In genomic region chr16:70572050-70572925, GRCh38 we compare ENCODE assay signal across 9 cellular contexts. TPM values are rescaled to one million over a fixed set of nuclear protein-coding genes. Genes with fewer than 3 reads are reported as not detected.
DNase-seq lines count a peak whose midpoint lies in the region; ATAC-seq and TF ChIP-seq lines count a peak whose summit lies in the region.
"Had no signal": no experiment of that assay in that cellular context is flagged by ENCODE, and none has a peak within 500 bp of the region (broad histone marks: within the 10 kb centered on the region; RNA-seq: fewer than 3 reads in every experiment).

No MANE protein-coding gene starts in this region.

- H3F3A ChIP-seq in PC-9 (ENCODE audit: insufficient read depth, low read depth) = peaks cover 99% of the 10 kb centered on the region

- H3K36me3 ChIP-seq in PC-9 (ENCODE audit: low read depth) (peaks cover 55% of the 10 kb centered on the region), osteoblast (ENCODE audit: insufficient read depth, low read length) (peaks cover 72% of the 10 kb centered on the region)

- peak overlapping the region; percentile 20 to 78 for H3K27ac Mint-ChIP-seq in effector memory CD8-positive, alpha-beta T cell

- peaks cover 0 to 9% of the 10 kb centered on the region in 2 donors for H3K4me1 Mint-ChIP-seq in effector memory CD8-positive, alpha-beta T cell (ENCODE audit: low read depth in 2 of 2)

- no peaks in the 10 kb centered on the region for H3K9me2 ChIP-seq in PC-9 (ENCODE audit: insufficient read depth)

- no peak for DNase-seq in AG04450 (ENCODE audit: low read depth, low spot score)
- DNase-seq in PC-9 = no peak
- no peak for DNase-seq in effector memory CD8-positive, alpha-beta T cell
- peak; percentile 61 for DNase-seq in osteoblast (ENCODE audit: insufficient read length, low spot score, missing footprints)
- no peak for DNase-seq in hepatic stellate cell (ENCODE audit: low spot score)

- H2AFZ ChIP-seq in PC-9 (no peak overlapping the region), osteoblast (ENCODE audit: low read length) (no peak overlapping the region)

- peak overlapping the region; percentile 89 for H3K27ac ChIP-seq in AG04450 (ENCODE audit: low read depth, low read length)
- H3K27ac ChIP-seq in PC-9 = peak overlapping the region; percentile 46
- peak overlapping the region; percentile 72 for H3K27ac ChIP-seq in osteoblast (ENCODE audit: low read depth, low read length)

- H3K4me2 ChIP-seq in PC-9 (no peak overlapping the region), osteoblast (ENCODE audit: insufficient read depth, low read length) (no peak overlapping the region)

- H3K9me3 ChIP-seq in AG04450 (ENCODE audit: control insufficient read depth, insufficient read depth, low read length) = no peaks in the 10 kb centered on the region
- no peaks in the 10 kb centered on the region for H3K9me3 ChIP-seq in PC-9 (ENCODE audit: insufficient read depth, low read depth)
- no peaks in the 10 kb centered on the region for H3K9me3 ChIP-seq in osteoblast (ENCODE audit: low read depth, low read length)
- H3K9me3 ChIP-seq: Caco-2 had no signal

- TSS peak; percentile 2 for BruUV-seq in PC-9 (replicated peaks; lab: Mats Ljungman, UMichigan)

- peaks cover 82% of the 10 kb centered on the region for H3K4me1 ChIP-seq in PC-9 (replicated peaks; ENCODE audit: insufficient read depth)
- peaks cover 75% of the 10 kb centered on the region for H3K4me1 ChIP-seq in osteoblast (ENCODE audit: insufficient read depth, low read length)
- H3K4me1 ChIP-seq: Caco-2 had no signal

- H3K4me3 Mint-ChIP-seq in effector memory CD8-positive, alpha-beta T cell = no peak overlapping the region

- no peak for TF ChIP-seq CTCF in AG04450 (IDR thresholded peaks at IDR 0.05; ENCODE audit: low read depth, low read length)
- TF ChIP-seq CTCF in PC-9 (conservative IDR thresholded peaks at IDR 0.05) = no peak
- TF ChIP-seq CTCF in osteoblast (IDR thresholded peaks at IDR 0.05; ENCODE audit: extremely low read depth, low read depth, low read length) = no peak

- intact Hi-C loops in PC-9 (cut with micrococcal nuclease; ENCODE audit: unreplicated experiment) = no loop called here

- peaks cover 77% of the 10 kb centered on the region for H3K36me3 Mint-ChIP-seq in effector memory CD8-positive, alpha-beta T cell (ENCODE audit: insufficient read depth)

- no peaks in the 10 kb centered on the region for H3K9me3 Mint-ChIP-seq in effector memory CD8-positive, alpha-beta T cell

- H3K79me2 ChIP-seq in PC-9 (ENCODE audit: low read depth) (peaks cover 27% of the 10 kb centered on the region), osteoblast (ENCODE audit: insufficient read depth, low read length) (peaks cover 4% of the 10 kb centered on the region)

- no peaks in the 10 kb centered on the region for H3K27me3 ChIP-seq in AG04450 (ENCODE audit: control insufficient read depth, insufficient read depth, low read length)
- no peaks in the 10 kb centered on the region for H3K27me3 ChIP-seq in PC-9 (ENCODE audit: insufficient read depth, low read depth)
- H3K27me3 ChIP-seq in osteoblast (ENCODE audit: insufficient read depth, low read length) = no peaks in the 10 kb centered on the region

- CTCF ChIA-PET in AG04450 (lab: Charles Lee) = interaction anchor here (0.6 to 1.2 kb wide), 6 partner anchors 8 to 199 kb away, joined by 3 to 5 read pairs (median 4); no protein-coding TSS in a partner anchor
- CTCF ChIA-PET in PC-9 (lab: Charles Lee) = no interaction called here

- no peaks in the 10 kb centered on the region for H3K27me3 Mint-ChIP-seq in effector memory CD8-positive, alpha-beta T cell

- H3K4me3 ChIP-seq in AG04450 (ENCODE audit: low read depth, low read length) (no peak overlapping the region), PC-9 (no peak overlapping the region), osteoblast (ENCODE audit: insufficient read depth, low read length) (no peak overlapping the region)

- H4K20me1 ChIP-seq in PC-9 (ENCODE audit: insufficient read depth) (peaks cover 24% of the 10 kb centered on the region), osteoblast (ENCODE audit: insufficient read depth, low read length) (peaks cover 8% of the 10 kb centered on the region)

- POLR2A ChIA-PET in AG04450 (lab: Yijun Ruan, JAX) = interaction anchor here (0.8 to 1.9 kb wide), 3 partner anchors 7 to 19 kb away, joined by 3 to 22 read pairs (median 5); no protein-coding TSS in a partner anchor
- POLR2A ChIA-PET in PC-9 (lab: Charles Lee; ENCODE audit: unreplicated experiment) = no interaction called here

- ATAC-seq in effector memory CD8-positive, alpha-beta T cell (replicated peaks) = no peak
- ATAC-seq in HG03095 (IDR thresholded peaks at IDR 0.05; ENCODE audit: unreplicated experiment) = no peak
- ATAC-seq in GM19023 (IDR thresholded peaks at IDR 0.05; ENCODE audit: unreplicated experiment) = no peak
- no peak for ATAC-seq in HG03045 (IDR thresholded peaks at IDR 0.05; ENCODE audit: unreplicated experiment)

RNA-seq across cellular contexts. Expression of gene SF3B3, which starts 48.7 kb away (rescaled TPM):
- 139 and 169 TPM in 2 replicates for polyA plus RNA-seq in AG04450 (2011; rRNA removed)
- polyA minus RNA-seq in AG04450 (2011; rRNA and poly(A)+ RNA removed) = 200 and 213 TPM in 2 replicates
- 326 and 339 TPM in 2 replicates for total RNA-seq in PC-9 (2021)
- total RNA-seq in osteoblast = 123 and 142 TPM in 2 replicates

RNA-seq across cellular contexts. Expression of gene COG4, which starts 48.9 kb away (rescaled TPM):
- 50.6 and 51.8 TPM in 2 replicates for polyA plus RNA-seq in AG04450 (2011; rRNA removed)
- 54.6 and 72.7 TPM in 2 replicates for polyA minus RNA-seq in AG04450 (2011; rRNA and poly(A)+ RNA removed)
- total RNA-seq in PC-9 (2021) (54.2 and 61.1 TPM in 2 replicates), osteoblast (51.3 and 61.5 TPM in 2 replicates)
